Comparison of ENCODE assay signal across 8 cellular contexts in the genomic region with DNA sequence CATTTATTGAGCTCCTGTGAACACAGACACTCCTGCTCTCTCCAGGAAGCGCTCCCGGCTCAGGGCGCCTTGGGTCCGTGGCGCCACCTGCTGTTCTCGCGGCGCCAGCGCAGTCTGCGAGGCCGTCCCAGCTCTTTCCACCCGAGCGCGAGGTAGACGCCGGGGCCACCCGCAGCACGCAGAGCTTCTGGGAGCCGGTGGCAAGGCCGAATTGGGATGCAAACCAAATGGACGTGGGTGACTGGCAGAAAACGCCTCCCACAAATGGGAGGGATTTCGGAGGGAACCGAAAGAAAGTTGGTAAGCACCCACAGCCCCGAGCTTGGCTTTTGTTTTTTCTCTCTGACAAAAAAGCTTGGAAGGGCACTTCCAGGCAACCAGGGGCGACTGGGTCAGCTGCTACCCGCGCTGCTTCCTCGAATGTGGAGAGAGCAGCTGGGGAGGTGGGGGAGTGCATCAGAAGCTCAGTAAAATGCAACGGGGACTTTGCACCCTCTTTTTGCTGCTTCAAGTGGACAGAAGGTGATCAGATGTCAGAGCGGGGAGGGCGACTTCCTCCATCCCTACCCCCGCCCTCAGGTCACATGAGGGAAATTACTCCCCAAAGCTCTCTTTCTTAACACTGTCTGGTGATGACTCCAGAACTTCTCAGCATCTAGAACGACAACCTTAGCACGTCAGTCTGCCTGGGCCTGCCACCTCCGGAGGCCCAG. TPM values are rescaled to one million over a fixed set of nuclear protein-coding genes. Genes with fewer than 3 reads are reported as not detected.
DNase-seq lines count a peak whose midpoint lies in the region; ATAC-seq, FAIRE-seq and TF ChIP-seq lines count a peak whose summit lies in the region.

No MANE protein-coding gene starts in this region.

- H3K36me3 ChIP-seq in esophagus squamous epithelium, result no peaks in the 10 kb centered on the region

- no peaks in the 10 kb centered on the region for H3K36me3 Mint-ChIP-seq in activated T-cell treated with anti-CD3 and anti-CD28 coated beads, Interleukin-2, amount 50 U/mL, for 72 hours (ENCODE audit: insufficient read depth in 2 of 2)
- H3K36me3 Mint-ChIP-seq in stimulated activated effector memory CD8-positive, alpha-beta T cell treated with anti-CD3 and anti-CD28 coated beads, Interleukin-12 subunit alpha, Interleukin-12 subunit beta, amount 100 ng/mL, for 72 hours, result no peaks in the 10 kb centered on the region

- FAIRE-seq in D721Med (lab: Jason Lieb, UNC), result no peak

- H3K27me3 Mint-ChIP-seq in activated T-cell treated with anti-CD3 and anti-CD28 coated beads, Interleukin-2, amount 50 U/mL, for 72 hours (ENCODE audit: low read depth), result no peaks in the 10 kb centered on the region

- H3K9me3 Mint-ChIP-seq in activated T-cell treated with anti-CD3 and anti-CD28 coated beads, Interleukin-2, amount 50 U/mL, for 72 hours, result no peaks in the 10 kb centered on the region
- no peaks in the 10 kb centered on the region for H3K9me3 Mint-ChIP-seq in stimulated activated effector memory CD8-positive, alpha-beta T cell treated with anti-CD3 and anti-CD28 coated beads, Interleukin-12 subunit alpha, Interleukin-12 subunit beta, amount 100 ng/mL, for 72 hours

- H3K27ac Mint-ChIP-seq in activated T-cell treated with anti-CD3 and anti-CD28 coated beads, Interleukin-2, amount 50 U/mL, for 72 hours, result peak overlapping the region; percentile 60
- H3K27ac Mint-ChIP-seq in stimulated activated effector memory CD8-positive, alpha-beta T cell treated with anti-CD3 and anti-CD28 coated beads, Interleukin-12 subunit alpha, Interleukin-12 subunit beta, amount 100 ng/mL, for 72 hours, result peak overlapping the region; percentile 45

- intact Hi-C loops in esophagus squamous epithelium (cut with DNase I), result loop anchor here (10.0 kb wide), 1 partner anchor 269 kb away; no protein-coding TSS in a partner anchor

- peak overlapping the region; percentile 85 to 89 for H3K4me3 Mint-ChIP-seq in activated T-cell treated with anti-CD3 and anti-CD28 coated beads, Interleukin-2, amount 50 U/mL, for 72 hours
- H3K4me3 Mint-ChIP-seq in stimulated activated effector memory CD8-positive, alpha-beta T cell treated with anti-CD3 and anti-CD28 coated beads, Interleukin-12 subunit alpha, Interleukin-12 subunit beta, amount 100 ng/mL, for 72 hours, result peak overlapping the region; percentile 69

- peak; percentile 92 for ATAC-seq in GM21381 (IDR thresholded peaks at IDR 0.05; ENCODE audit: unreplicated experiment)
- peak; percentile 95 to 97 for ATAC-seq in activated T-cell treated with anti-CD3 and anti-CD28 coated beads, Interleukin-2, amount 50 U/mL, for 72 hours (replicated peaks in 1 of 2)
- ATAC-seq in stimulated activated effector memory CD8-positive, alpha-beta T cell treated with anti-CD3 and anti-CD28 coated beads, Interleukin-12 subunit alpha, Interleukin-12 subunit beta, amount 100 ng/mL, for 72 hours, result peak; percentile 96

- peak; percentile 53 for DNase-seq in D721Med (ENCODE audit: insufficient read length, low spot score)
- DNase-seq in HUDEP-2 (lab: John Stamatoyannopoulos, UW; ENCODE audit: unreplicated experiment in 76 of 76), result peak in 61 of 76 experiments; percentile 5 to 75 (median 47)
- peak; percentile 80 for DNase-seq in OCI-M1 (lab: John Stamatoyannopoulos, UW)
- DNase-seq in activated T-cell treated with anti-CD3 and anti-CD28 coated beads, Interleukin-2, amount 50 U/mL, for 72 hours, result peak; percentile 78 to 90
- DNase-seq in esophagus squamous epithelium (lab: John Stamatoyannopoulos, UW), result no peak
- peak; percentile 85 for DNase-seq in myocyte (ENCODE audit: low read depth)
- peak; percentile 89 to 90 for DNase-seq in stimulated activated effector memory CD8-positive, alpha-beta T cell treated with anti-CD3 and anti-CD28 coated beads, Interleukin-12 subunit alpha, Interleukin-12 subunit beta, amount 100 ng/mL, for 72 hours (ENCODE audit: low spot score in 2 of 2)

- 9 to 17% methylated on average over 9 to 11 of the region's 36 CpGs for WGBS in esophagus squamous epithelium, 2 donors

- H3K27me3 ChIP-seq in esophagus squamous epithelium, result no peaks in the 10 kb centered on the region

- peaks cover 15 to 28% (median 17%) of the 10 kb centered on the region in 3 donors for H3K4me1 ChIP-seq in esophagus squamous epithelium

- peaks cover 29% of the 10 kb centered on the region for H3K4me1 Mint-ChIP-seq in activated T-cell treated with anti-CD3 and anti-CD28 coated beads, Interleukin-2, amount 50 U/mL, for 72 hours (ENCODE audit: low read depth)
- H3K4me1 Mint-ChIP-seq in stimulated activated effector memory CD8-positive, alpha-beta T cell treated with anti-CD3 and anti-CD28 coated beads, Interleukin-12 subunit alpha, Interleukin-12 subunit beta, amount 100 ng/mL, for 72 hours, result peaks cover 10% of the 10 kb centered on the region

- H3K27ac ChIP-seq in esophagus squamous epithelium, result peak overlapping the region; percentile 55 to 87 (median 70)

- TF ChIP-seq CTCF in D721Med (IDR thresholded peaks at IDR 0.05; ENCODE audit: insufficient read depth, missing control alignments) (peak; percentile 94), esophagus squamous epithelium (IDR thresholded peaks at IDR 0.05) (peak; percentile 96 to 99 (median 96))

- H3K4me3 ChIP-seq in esophagus squamous epithelium, result peak overlapping the region; percentile 27 to 66 (median 46)

- H3K9me3 ChIP-seq in esophagus squamous epithelium, result no peaks in the 10 kb centered on the region

- no peak for TF ChIP-seq POLR2A in esophagus squamous epithelium (IDR thresholded peaks at IDR 0.05)

RNA-seq across cellular contexts. Expression of gene N4BP1, which starts 13.5 kb away (rescaled TPM):
- total RNA-seq in activated T-cell treated with anti-CD3 and anti-CD28 coated beads, Interleukin-2, amount 50 U/mL, for 72 hours, result 10 to 100 TPM; 59.0 to 60.7 TPM
- total RNA-seq in esophagus squamous epithelium (10 to 100 TPM; 32.4 to 67.4 (median 37.6) TPM), myocyte (19.1 and 21.3 TPM in 2 replicates)
- 13.1 TPM for polyA plus RNA-seq in myocyte (2012)
